1 cellular context compared by ENCODE assay signal in the genomic region with DNA sequence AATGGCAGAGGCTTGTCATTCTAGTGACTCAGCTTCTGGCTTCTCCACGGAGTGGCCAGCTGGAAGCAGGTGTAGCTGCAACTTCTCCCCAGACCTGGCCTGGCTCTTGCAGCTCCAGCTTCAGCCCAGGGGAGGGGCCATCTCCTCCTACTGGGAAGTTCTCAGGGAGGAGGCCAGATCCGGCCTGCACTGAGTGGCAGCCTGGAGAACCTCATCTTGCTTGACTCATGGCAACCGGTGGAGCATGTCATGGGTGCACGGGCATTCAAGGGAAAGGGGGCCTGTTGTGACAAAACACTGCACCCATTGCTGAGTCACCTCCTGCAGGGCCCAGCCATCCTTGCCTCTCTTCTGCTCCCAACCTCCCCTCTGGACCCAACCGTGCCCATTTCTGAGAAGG.
A peak's percentile ranks its signal among the peaks of the same experiment; 100 is the strongest.
TF ChIP-seq lines count a peak whose summit lies in the region.

No MANE protein-coding gene starts in this region.

TF ChIP-seq in K562, 482 proteins besides CTCF, POLR2A, EP300 and RAD21 (continued from another document):
- TF ChIP-seq TFAP4 (CRISPR knock-in tag; IDR thresholded peaks at IDR 0.05; ENCODE audit: borderline replicate concordance), result peak; percentile 77
- no peak for TF ChIP-seq PPARD (CRISPR knock-in tag; IDR thresholded peaks at IDR 0.05)
- TF ChIP-seq NFE2L1 (tag; IDR thresholded peaks at IDR 0.05; ENCODE audit: borderline replicate concordance, low read depth), result peak; percentile 19; the same call in 1 of the 2 replicates
- TF ChIP-seq ZMIZ1 (IDR thresholded peaks at IDR 0.05; ENCODE audit: low read depth in 2 of 2, low read length in 2 of 2), result no peak
- TF ChIP-seq ZNF561 (CRISPR knock-in tag; conservative IDR thresholded peaks at IDR 0.05), result no peak
- TF ChIP-seq, protein P1, sequence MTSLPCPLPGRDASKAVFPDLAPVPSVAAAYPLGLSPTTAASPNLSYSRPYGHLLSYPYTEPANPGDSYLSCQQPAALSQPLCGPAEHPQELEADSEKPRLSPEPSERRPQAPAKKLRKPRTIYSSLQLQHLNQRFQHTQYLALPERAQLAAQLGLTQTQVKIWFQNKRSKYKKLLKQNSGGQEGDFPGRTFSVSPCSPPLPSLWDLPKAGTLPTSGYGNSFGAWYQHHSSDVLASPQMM (CRISPR knock-in tag; IDR thresholded peaks at IDR 0.05), result no peak
- TF ChIP-seq, protein P2, sequence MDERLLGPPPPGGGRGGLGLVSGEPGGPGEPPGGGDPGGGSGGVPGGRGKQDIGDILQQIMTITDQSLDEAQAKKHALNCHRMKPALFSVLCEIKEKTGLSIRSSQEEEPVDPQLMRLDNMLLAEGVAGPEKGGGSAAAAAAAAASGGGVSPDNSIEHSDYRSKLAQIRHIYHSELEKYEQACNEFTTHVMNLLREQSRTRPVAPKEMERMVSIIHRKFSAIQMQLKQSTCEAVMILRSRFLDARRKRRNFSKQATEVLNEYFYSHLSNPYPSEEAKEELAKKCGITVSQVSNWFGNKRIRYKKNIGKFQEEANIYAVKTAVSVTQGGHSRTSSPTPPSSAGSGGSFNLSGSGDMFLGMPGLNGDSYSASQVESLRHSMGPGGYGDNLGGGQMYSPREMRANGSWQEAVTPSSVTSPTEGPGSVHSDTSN (CRISPR knock-in tag; IDR thresholded peaks at IDR 0.05; ENCODE audit: low read depth), result no peak
- TF ChIP-seq, protein P2 (tag; conservative IDR thresholded peaks at IDR 0.05; ENCODE audit: low read depth), result 0 out of 2 replicates have a peak, but pooled peaks have one; percentile 7
- TF ChIP-seq ELK3 (CRISPR knock-in tag; IDR thresholded peaks at IDR 0.05), result no peak
- TF ChIP-seq ZNF785 (CRISPR knock-in tag; IDR thresholded peaks at IDR 0.05), result no peak
- TF ChIP-seq ZC3H11A (IDR thresholded peaks at IDR 0.05; ENCODE audit: low read depth, low read length), result no peak
- TF ChIP-seq HMBOX1 (IDR thresholded peaks at IDR 0.05), result no peak
- TF ChIP-seq TRIM25 (IDR thresholded peaks at IDR 0.05; ENCODE audit: borderline replicate concordance), result no peak
- TF ChIP-seq SIX5 (IDR thresholded peaks at IDR 0.05; ENCODE audit: borderline replicate concordance in 1 of 2, insufficient read depth in 1 of 2, low read depth in 1 of 2, low read length in 2 of 2), result no peak
- no peak for TF ChIP-seq TCFL5 (CRISPR knock-in tag; conservative IDR thresholded peaks at IDR 0.05)
- TF ChIP-seq, protein P3, sequence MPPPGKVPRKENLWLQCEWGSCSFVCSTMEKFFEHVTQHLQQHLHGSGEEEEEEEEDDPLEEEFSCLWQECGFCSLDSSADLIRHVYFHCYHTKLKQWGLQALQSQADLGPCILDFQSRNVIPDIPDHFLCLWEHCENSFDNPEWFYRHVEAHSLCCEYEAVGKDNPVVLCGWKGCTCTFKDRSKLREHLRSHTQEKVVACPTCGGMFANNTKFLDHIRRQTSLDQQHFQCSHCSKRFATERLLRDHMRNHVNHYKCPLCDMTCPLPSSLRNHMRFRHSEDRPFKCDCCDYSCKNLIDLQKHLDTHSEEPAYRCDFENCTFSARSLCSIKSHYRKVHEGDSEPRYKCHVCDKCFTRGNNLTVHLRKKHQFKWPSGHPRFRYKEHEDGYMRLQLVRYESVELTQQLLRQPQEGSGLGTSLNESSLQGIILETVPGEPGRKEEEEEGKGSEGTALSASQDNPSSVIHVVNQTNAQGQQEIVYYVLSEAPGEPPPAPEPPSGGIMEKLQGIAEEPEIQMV (tag; conservative IDR thresholded peaks at IDR 0.05; ENCODE audit: low read depth), result no peak
- TF ChIP-seq, protein P4, sequence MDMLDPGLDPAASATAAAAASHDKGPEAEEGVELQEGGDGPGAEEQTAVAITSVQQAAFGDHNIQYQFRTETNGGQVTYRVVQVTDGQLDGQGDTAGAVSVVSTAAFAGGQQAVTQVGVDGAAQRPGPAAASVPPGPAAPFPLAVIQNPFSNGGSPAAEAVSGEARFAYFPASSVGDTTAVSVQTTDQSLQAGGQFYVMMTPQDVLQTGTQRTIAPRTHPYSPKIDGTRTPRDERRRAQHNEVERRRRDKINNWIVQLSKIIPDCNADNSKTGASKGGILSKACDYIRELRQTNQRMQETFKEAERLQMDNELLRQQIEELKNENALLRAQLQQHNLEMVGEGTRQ (CRISPR knock-in tag; IDR thresholded peaks at IDR 0.05), result no peak
- no peak for TF ChIP-seq ZNF830 (CRISPR knock-in tag; IDR thresholded peaks at IDR 0.05)
- TF ChIP-seq ZNF589 (CRISPR knock-in tag; IDR thresholded peaks at IDR 0.05; ENCODE audit: low read depth), result peak; percentile 72
- TF ChIP-seq GATAD2B (IDR thresholded peaks at IDR 0.05; ENCODE audit: borderline replicate concordance), result no peak
- no peak for TF ChIP-seq ZFP1 (CRISPR knock-in tag; IDR thresholded peaks at IDR 0.05)
- TF ChIP-seq, protein P5, sequence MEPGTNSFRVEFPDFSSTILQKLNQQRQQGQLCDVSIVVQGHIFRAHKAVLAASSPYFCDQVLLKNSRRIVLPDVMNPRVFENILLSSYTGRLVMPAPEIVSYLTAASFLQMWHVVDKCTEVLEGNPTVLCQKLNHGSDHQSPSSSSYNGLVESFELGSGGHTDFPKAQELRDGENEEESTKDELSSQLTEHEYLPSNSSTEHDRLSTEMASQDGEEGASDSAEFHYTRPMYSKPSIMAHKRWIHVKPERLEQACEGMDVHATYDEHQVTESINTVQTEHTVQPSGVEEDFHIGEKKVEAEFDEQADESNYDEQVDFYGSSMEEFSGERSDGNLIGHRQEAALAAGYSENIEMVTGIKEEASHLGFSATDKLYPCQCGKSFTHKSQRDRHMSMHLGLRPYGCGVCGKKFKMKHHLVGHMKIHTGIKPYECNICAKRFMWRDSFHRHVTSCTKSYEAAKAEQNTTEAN (CRISPR knock-in tag; IDR thresholded peaks at IDR 0.05), result no peak
- TF ChIP-seq, protein P6, sequence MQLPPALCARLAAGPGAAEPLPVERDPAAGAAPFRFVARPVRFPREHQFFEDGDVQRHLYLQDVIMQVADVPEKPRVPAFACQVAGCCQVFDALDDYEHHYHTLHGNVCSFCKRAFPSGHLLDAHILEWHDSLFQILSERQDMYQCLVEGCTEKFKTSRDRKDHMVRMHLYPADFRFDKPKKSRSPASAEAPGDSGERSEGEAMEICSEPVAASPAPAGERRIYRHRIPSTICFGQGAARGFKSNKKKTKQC (CRISPR knock-in tag; IDR thresholded peaks at IDR 0.05), result no peak
- peak; percentile 41; the same call in 1 of the 2 replicates for TF ChIP-seq FOSL1 (tag; conservative IDR thresholded peaks at IDR 0.05)
- no peak for TF ChIP-seq SIRT6 (IDR thresholded peaks at IDR 0.05; ENCODE audit: low read depth, low read length)
- peak; percentile 25; the same call in 1 of the 2 replicates for TF ChIP-seq ZNF316 (IDR thresholded peaks at IDR 0.05)
- TF ChIP-seq, protein P7, sequence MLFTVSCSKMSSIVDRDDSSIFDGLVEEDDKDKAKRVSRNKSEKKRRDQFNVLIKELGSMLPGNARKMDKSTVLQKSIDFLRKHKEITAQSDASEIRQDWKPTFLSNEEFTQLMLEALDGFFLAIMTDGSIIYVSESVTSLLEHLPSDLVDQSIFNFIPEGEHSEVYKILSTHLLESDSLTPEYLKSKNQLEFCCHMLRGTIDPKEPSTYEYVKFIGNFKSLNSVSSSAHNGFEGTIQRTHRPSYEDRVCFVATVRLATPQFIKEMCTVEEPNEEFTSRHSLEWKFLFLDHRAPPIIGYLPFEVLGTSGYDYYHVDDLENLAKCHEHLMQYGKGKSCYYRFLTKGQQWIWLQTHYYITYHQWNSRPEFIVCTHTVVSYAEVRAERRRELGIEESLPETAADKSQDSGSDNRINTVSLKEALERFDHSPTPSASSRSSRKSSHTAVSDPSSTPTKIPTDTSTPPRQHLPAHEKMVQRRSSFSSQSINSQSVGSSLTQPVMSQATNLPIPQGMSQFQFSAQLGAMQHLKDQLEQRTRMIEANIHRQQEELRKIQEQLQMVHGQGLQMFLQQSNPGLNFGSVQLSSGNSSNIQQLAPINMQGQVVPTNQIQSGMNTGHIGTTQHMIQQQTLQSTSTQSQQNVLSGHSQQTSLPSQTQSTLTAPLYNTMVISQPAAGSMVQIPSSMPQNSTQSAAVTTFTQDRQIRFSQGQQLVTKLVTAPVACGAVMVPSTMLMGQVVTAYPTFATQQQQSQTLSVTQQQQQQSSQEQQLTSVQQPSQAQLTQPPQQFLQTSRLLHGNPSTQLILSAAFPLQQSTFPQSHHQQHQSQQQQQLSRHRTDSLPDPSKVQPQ (CRISPR knock-in tag; IDR thresholded peaks at IDR 0.05; ENCODE audit: borderline replicate concordance), result no peak
